In genomic region chr22:17988800-17989513, GRCh38 we compare ENCODE assay signal across 14 cellular contexts. TPM values are rescaled to one million over a fixed set of nuclear protein-coding genes. Genes with fewer than 3 reads are reported as not detected.
DNase-seq lines count a peak whose midpoint lies in the region; ATAC-seq and TF ChIP-seq lines count a peak whose summit lies in the region.
"Had no signal": no experiment of that assay in that cellular context is flagged by ENCODE, and none has a peak within 500 bp of the region (broad histone marks: within the 10 kb centered on the region; RNA-seq: fewer than 3 reads in every experiment).

No MANE protein-coding gene starts in this region.

- 0 out of 2 replicates have a peak overlapping the region, but pooled peaks have one; percentile 14 for H2BK120ac ChIP-seq in IMR-90 (ENCODE audit: low read depth, low read length)

- dilution Hi-C loops in IMR-90 (cut with HindIII; ENCODE audit: low sequenced_read_pairs, unreplicated experiment), result no loop called here

- H3K14ac ChIP-seq in IMR-90 (replicated peaks; ENCODE audit: low read depth, low read length), result peak overlapping the region; percentile 64

- TF ChIP-seq CTCF in AG04450 (IDR thresholded peaks at IDR 0.05; ENCODE audit: low read depth, low read length), result no peak
- no peak for TF ChIP-seq CTCF in IMR-90 (conservative IDR thresholded peaks at IDR 0.05; ENCODE audit: low read depth, low read length)
- TF ChIP-seq CTCF in brain (conservative IDR thresholded peaks at IDR 0.05), result no peak

- no peak overlapping the region for H3K18ac ChIP-seq in IMR-90 (ENCODE audit: low read depth, low read length)

- H3K9me1 ChIP-seq in IMR-90 (ENCODE audit: insufficient read depth, low read length), result peaks cover 38% of the 10 kb centered on the region

- POLR2A ChIA-PET in AG04450 (lab: Yijun Ruan, JAX), result no interaction called here
- POLR2A ChIA-PET in IMR-90 (lab: Charles Lee; ENCODE audit: unreplicated experiment), result no interaction called here

- H2BK5ac ChIP-seq in IMR-90 (ENCODE audit: low read depth, low read length, poor library complexity, severe bottlenecking), result no peak overlapping the region

- WGBS in IMR-90 (ENCODE audit: extremely low coverage in 2 of 2, insufficient read length in 1 of 2), 2 experiments, result 84% methylated on average over 14 of the region's 16 CpGs; no CpG with 5 or more reads in 1 of the 2 experiments

- H2AK9ac ChIP-seq in IMR-90 (replicated peaks; ENCODE audit: low read depth, low read length, poor library complexity), result no peak overlapping the region

- ATAC-seq in IMR-90 (ENCODE audit: low read depth) (no peak), naive B cell (ENCODE audit: low read depth in 2 of 2) (no peak)

- H4K8ac ChIP-seq in IMR-90 (ENCODE audit: low read depth in 2 of 2, low read length in 2 of 2), result peak overlapping the region in 1 of 2 experiments; percentile 56; a peak in 2 of 4 replicates

- H3K4me1 Mint-ChIP-seq in brain (peaks cover 69% of the 10 kb centered on the region), naive B cell (peaks cover 78 to 95% (median 93%) of the 10 kb centered on the region in 3 donors)

- 0 out of 2 replicates have a peak overlapping the region, but pooled peaks have one; percentile 14 for H2BK20ac ChIP-seq in IMR-90 (ENCODE audit: low read depth, low read length)

- no peaks in the 10 kb centered on the region for H3K36me3 ChIP-seq in IMR-90 (ENCODE audit: control insufficient read depth, insufficient read depth, low read length)
- H3K36me3 ChIP-seq: BE2C, HAP-1, WERI-Rb-1 had no signal

- H3K9me3 ChIP-seq in AG04450 (ENCODE audit: control insufficient read depth, insufficient read depth, low read length) (no peaks in the 10 kb centered on the region), IMR-90 (ENCODE audit: control insufficient read depth, insufficient read depth, low read length) (no peaks in the 10 kb centered on the region)
- H3K9me3 ChIP-seq: BE2C, HAP-1 had no signal

- H4K91ac ChIP-seq in IMR-90 (ENCODE audit: insufficient read depth, low read depth, low read length), result peak overlapping the region; percentile 30

- H3K4me3 Mint-ChIP-seq in brain (no peak overlapping the region), naive B cell (peak overlapping the region in 3 of 8 donors; percentile 47 to 75 (median 48))

- H3K4me2 ChIP-seq in IMR-90 (ENCODE audit: low read depth, low read length), result no peak overlapping the region

- in situ Hi-C loops in IMR-90 (cut with MboI; ENCODE audit: low sequenced_read_pairs), result no loop called here

- peak overlapping the region; percentile 54 for H3K4ac ChIP-seq in IMR-90 (ENCODE audit: low read depth, low read length)

- H3K27me3 ChIP-seq in AG04450 (ENCODE audit: control insufficient read depth, insufficient read depth, low read length) (no peaks in the 10 kb centered on the region), IMR-90 (ENCODE audit: control insufficient read depth, insufficient read depth, low read length) (no peaks in the 10 kb centered on the region)
- H3K27me3 ChIP-seq: BE2C had no signal

- CTCF ChIA-PET in AG04450 (lab: Charles Lee) (interaction anchor here (0.6 to 0.9 kb wide), 3 partner anchors 14 to 87 kb away, joined by 3 to 4 read pairs (median 3); no protein-coding TSS in a partner anchor), IMR-90 (lab: Yijun Ruan, JAX) (interaction anchor here (0.8 kb wide), 1 partner anchor 10 kb away, joined by 3 read pairs; no protein-coding TSS in a partner anchor)

- intact Hi-C loops in IMR-90 (cut with micrococcal nuclease), result no loop called here

- no peak overlapping the region for H3K9ac ChIP-seq in IMR-90 (ENCODE audit: low read depth, low read length)

- no peak overlapping the region for H3K4me3 ChIP-seq in AG04450 (ENCODE audit: low read depth, low read length)
- no peak overlapping the region for H3K4me3 ChIP-seq in IMR-90 (ENCODE audit: insufficient read depth, low read depth, low read length)
- H3K4me3 ChIP-seq: HAP-1 had no signal

- DNase-seq in AG04450 (ENCODE audit: low read depth, low spot score), result no peak
- no peak for DNase-seq in IMR-90
- no peak for DNase-seq in naive B cell
- DNase-seq in cerebellum (ENCODE audit: low spot score), result no peak
- DNase-seq in NCI-H526 (lab: John Stamatoyannopoulos, UW), result no peak
- no peak for DNase-seq in cortex of kidney (lab: John Stamatoyannopoulos, UW)
- no peak for DNase-seq in SK-N-DZ (ENCODE audit: low spot score)
- DNase-seq: BE2C; GF-D8; hippocampal formation; stimulated activated CD4-positive, alpha-beta T cell treated with anti-CD3 and anti-CD28 coated beads, Interleukin-2, amount 100 ng/mL, for 24 hours; WERI-Rb-1 had no signal

- H3K27ac ChIP-seq in AG04450 (ENCODE audit: low read depth, low read length) (peak overlapping the region; percentile 21), IMR-90 (ENCODE audit: insufficient read depth, low read length) (no peak overlapping the region)
- H3K27ac ChIP-seq: WERI-Rb-1 had no signal

- H3K27ac Mint-ChIP-seq in brain (peak overlapping the region; percentile 23 to 80 (median 64)), naive B cell (peak overlapping the region; percentile 79 to 96 (median 88))

- H3K36me3 Mint-ChIP-seq in brain (no peaks in the 10 kb centered on the region), naive B cell (peaks cover 0 to 9% of the 10 kb centered on the region in 2 donors)

- no TSS peak for BruUV-seq in IMR-90 (replicated peaks; lab: Mats Ljungman, UMichigan)

- peaks cover 24% of the 10 kb centered on the region for H3K4me1 ChIP-seq in IMR-90 (ENCODE audit: control insufficient read depth, insufficient read depth, low read length)
- H3K4me1 ChIP-seq: HAP-1 had no signal

- no peak for TF ChIP-seq POLR2A in IMR-90 (IDR thresholded peaks at IDR 0.05; ENCODE audit: low read depth, low read length)

- H3K9me3 Mint-ChIP-seq in brain (no peaks in the 10 kb centered on the region), naive B cell (no peaks in the 10 kb centered on the region)

- H2AK5ac ChIP-seq in IMR-90 (ENCODE audit: low read depth, low read length), result peak overlapping the region; percentile 15; the same call in 1 of the 2 replicates

- H3K79me1 ChIP-seq in IMR-90 (ENCODE audit: low read depth in 1 of 2, low read length in 2 of 2), result peaks cover 38 to 84% of the 10 kb centered on the region in 2 experiments

- H2AFZ ChIP-seq in IMR-90 (replicated peaks; ENCODE audit: low read length, poor library complexity), result no peak overlapping the region

- no peaks in the 10 kb centered on the region for H3K27me3 Mint-ChIP-seq in brain
- no peaks in the 10 kb centered on the region for H3K27me3 Mint-ChIP-seq in naive B cell

- no peak overlapping the region for H3K56ac ChIP-seq in IMR-90 (ENCODE audit: extremely low read depth, insufficient read depth, low read length)

- no peak for TF ChIP-seq RAD21 in IMR-90 (IDR thresholded peaks at IDR 0.05; ENCODE audit: low read length)

- 0 out of 2 replicates have a peak overlapping the region, but pooled peaks have one; percentile 6 for H3K23ac ChIP-seq in IMR-90 (ENCODE audit: low read depth, low read length)

- no peak overlapping the region for H4K5ac ChIP-seq in IMR-90 (ENCODE audit: low read depth, low read length)

- H2BK15ac ChIP-seq in IMR-90 (ENCODE audit: low read depth, low read length), result peak overlapping the region; percentile 36; the same call in 1 of the 3 replicates

- peaks cover 33% of the 10 kb centered on the region for H4K20me1 ChIP-seq in IMR-90 (ENCODE audit: insufficient read depth, low read length)

TF ChIP-seq in IMR-90, 13 proteins besides CTCF, POLR2A, EP300 and RAD21 (continues in another document):
- TF ChIP-seq ELK1 (IDR thresholded peaks at IDR 0.05; ENCODE audit: borderline replicate concordance, low read depth, low read length) (no peak), CEBPB (IDR thresholded peaks at IDR 0.05; ENCODE audit: low read depth, low read length) (no peak), MXI1 (IDR thresholded peaks at IDR 0.05; ENCODE audit: borderline replicate concordance, low read depth, low read length) (no peak), RCOR1 (IDR thresholded peaks at IDR 0.05; ENCODE audit: insufficient replicate concordance, low read length) (no peak), NFE2L2 (IDR thresholded peaks at IDR 0.05; ENCODE audit: low read depth, low read length) (no peak), RFX5 (IDR thresholded peaks at IDR 0.05; ENCODE audit: low read depth, low read length) (no peak), FOS (IDR thresholded peaks at IDR 0.05; ENCODE audit: low read depth, low read length) (no peak), BHLHE40 (IDR thresholded peaks at IDR 0.05; ENCODE audit: low read depth, low read length) (no peak), MAZ (IDR thresholded peaks at IDR 0.05; ENCODE audit: borderline replicate concordance, low read depth, low read length) (no peak), MAFK (IDR thresholded peaks at IDR 0.05; ENCODE audit: low read depth, low read length) (no peak), CHD1 (IDR thresholded peaks at IDR 0.05; ENCODE audit: low read depth, low read length) (no peak), SMC3 (IDR thresholded peaks at IDR 0.05; ENCODE audit: low read depth, low read length) (no peak)

RNA-seq across cellular contexts. Expression of gene MICAL3, which starts 35.4 kb away (rescaled TPM):
- polyA plus RNA-seq in AG04450 (2011; rRNA removed) (17.8 and 18.5 TPM in 2 replicates), IMR-90 (2012; rRNA removed) (26.8 and 30.0 TPM in 2 replicates), brain (ENCODE audit: insufficient read depth, low read depth, low replicate concordance) (30.9 TPM), naive B cell (ENCODE audit: low read depth in 6 of 6) (10 to 100 TPM; 10.9 to 28.0 (median 15.6) TPM)
- polyA minus RNA-seq in AG04450 (2011; rRNA and poly(A)+ RNA removed), result 29.1 and 40.9 TPM in 2 replicates
- total RNA-seq in IMR-90 (2012; rRNA removed) (16.1 and 17.6 TPM in 2 replicates), cerebellum (77.6 TPM)
- 10.9 and 13.3 TPM in 2 replicates for polyA plus RNA-seq in IMR-90 (2012; cell fraction: cytosol; rRNA removed)
- 92.0 and 112 TPM in 2 replicates for polyA plus RNA-seq in IMR-90 (2012; cell fraction: nucleus; rRNA removed; ENCODE audit: low replicate concordance)
- polyA plus RNA-seq in SK-N-DZ (2014; cell fraction: cytosol; rRNA removed), result 13.9 and 17.8 TPM in 2 replicates
- polyA plus RNA-seq in SK-N-DZ (2014; cell fraction: nucleus; rRNA removed), result 12.3 and 33.7 TPM in 2 replicates
